Comparison of ENCODE assay signal across 30 cellular contexts in the genomic region with DNA sequence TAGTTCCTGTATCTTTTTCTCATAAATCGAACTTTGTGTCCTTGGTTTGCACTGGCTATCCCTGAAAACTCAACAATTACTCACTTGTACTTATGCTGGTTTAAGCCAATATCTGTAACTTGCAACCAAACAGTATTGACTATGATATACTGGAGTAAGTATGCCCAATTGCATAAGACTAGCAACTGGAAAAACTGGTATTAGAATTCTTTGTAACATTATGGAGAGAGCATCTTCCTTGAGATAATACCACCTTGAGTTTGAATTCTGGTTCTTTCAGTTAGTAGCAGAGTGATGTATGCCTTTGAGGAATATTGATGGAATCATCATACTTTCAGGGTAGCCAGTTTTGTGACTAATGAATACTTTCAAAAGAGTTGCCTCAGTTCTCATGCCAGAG. TPM values are rescaled to one million over a fixed set of nuclear protein-coding genes. Genes with fewer than 3 reads are reported as not detected.
DNase-seq lines count a peak whose midpoint lies in the region; ATAC-seq, FAIRE-seq and TF ChIP-seq lines count a peak whose summit lies in the region.
"Had no signal": no experiment of that assay in that cellular context is flagged by ENCODE, and none has a peak within 500 bp of the region (broad histone marks: within the 10 kb centered on the region; RNA-seq: fewer than 3 reads in every experiment).

No MANE protein-coding gene starts in this region.

- TF ChIP-seq CTCF in bronchial epithelial cell (IDR thresholded peaks at IDR 0.05; ENCODE audit: insufficient read depth, low read length, severe bottlenecking) (no peak), foreskin keratinocyte (conservative IDR thresholded peaks at IDR 0.05) (no peak)

- no peak overlapping the region for H3K4me3 ChIP-seq in bronchial epithelial cell (ENCODE audit: low read depth, low read length)
- H3K4me3 ChIP-seq: BLaER1, GM12878 had no signal

- no peak overlapping the region for H3K27ac ChIP-seq in foreskin keratinocyte
- H3K27ac ChIP-seq: BLaER1 had no signal

- no peaks in the 10 kb centered on the region for H3K4me1 ChIP-seq in foreskin keratinocyte
- H3K4me1 ChIP-seq: BE2C, BLaER1 had no signal

- DNase-seq in bronchial epithelial cell (ENCODE audit: low read depth) = peak; percentile 21
- peak in 1 of 2 donors; percentile 32 for DNase-seq in foreskin keratinocyte
- no peak for DNase-seq in glomerular visceral epithelial cell (ENCODE audit: extremely low spot score)
- DNase-seq: 8988T; ACHN; BE2C; C1 segment of cervical spinal cord; CD4-positive, alpha-beta memory T cell; CD4-positive, CD25-positive, alpha-beta regulatory T cell; CD8-positive, alpha-beta memory T cell; COR-L47; DMS 273 treated with DMSO at 0.1 percent for 48 hours; DMS153; DMS53; DMS79; DND-41; EL; GDM1 had no signal

- ATAC-seq in foreskin keratinocyte (peak; percentile 15), GM21381 (IDR thresholded peaks at IDR 0.05; ENCODE audit: unreplicated experiment) (no peak), HG02798 (IDR thresholded peaks at IDR 0.05; ENCODE audit: poor library complexity, unreplicated experiment) (no peak)
- ATAC-seq: GM12878 had no signal

- H3K36me3 ChIP-seq in bronchial epithelial cell (ENCODE audit: control insufficient read depth, insufficient read depth, low read length) = no peaks in the 10 kb centered on the region
- H3K36me3 ChIP-seq: BE2C, BLaER1 had no signal

- H3K27me3 ChIP-seq in bronchial epithelial cell (ENCODE audit: control insufficient read depth, insufficient read depth, low read length) = peaks cover 2% of the 10 kb centered on the region
- peaks cover 40% of the 10 kb centered on the region for H3K27me3 ChIP-seq in foreskin keratinocyte
- H3K27me3 ChIP-seq: BLaER1 had no signal

- FAIRE-seq in bronchial epithelial cell (lab: Jason Lieb, UNC) = no peak
- FAIRE-seq: A204.1, GM12878, GM12892, GM18507, GM19239 had no signal

RNA-seq across cellular contexts. Expression of gene BMP3, which starts 28.1 kb away (rescaled TPM):
- total RNA-seq in bronchial epithelial cell (under 0.01 and 0.38 TPM in 2 replicates), foreskin keratinocyte (not detected in 2 replicates)
- polyA plus RNA-seq in foreskin keratinocyte = not detected in 2 replicates
- total RNA-seq: A673; CD4-positive, alpha-beta memory T cell; CD4-positive, CD25-positive, alpha-beta regulatory T cell; CD8-positive, alpha-beta memory T cell; Daoy; G401 had no signal
- polyA plus RNA-seq: CD14-positive monocyte; CD4-positive, alpha-beta memory T cell; CD4-positive, CD25-positive, alpha-beta regulatory T cell; CD8-positive, alpha-beta memory T cell had no signal
